Comparison of ENCODE assay signal across 1 cellular context in genomic region chr14:68779761-68780323, GRCh38.
TF ChIP-seq lines count a peak whose summit lies in the region.

No MANE protein-coding gene starts in this region.

TF ChIP-seq in K562, 482 proteins besides CTCF, POLR2A, EP300 and RAD21 (continued from another document):
- TF ChIP-seq PRDM10 (IDR thresholded peaks at IDR 0.05; ENCODE audit: partially characterized antibody) (peak; percentile 90), ZNF518B (CRISPR knock-in tag; IDR thresholded peaks at IDR 0.05) (no peak), FOSL1 (tag; conservative IDR thresholded peaks at IDR 0.05) (peak; percentile 55; the same call in 1 of the 2 replicates), CBX2 (IDR thresholded peaks at IDR 0.05; ENCODE audit: insufficient read depth, low read length, poor library complexity, severe bottlenecking) (no peak), ZNF197 (CRISPR knock-in tag; IDR thresholded peaks at IDR 0.05; ENCODE audit: low read depth) (no peak)
